In genomic region chr2:85549826-85550225, GRCh38 we compare ENCODE assay signal across 11 cellular contexts. TPM values are rescaled to one million over a fixed set of nuclear protein-coding genes. Genes with fewer than 3 reads are reported as not detected.
DNase-seq lines count a peak whose midpoint lies in the region; ATAC-seq and TF ChIP-seq lines count a peak whose summit lies in the region.
"Had no signal": no experiment of that assay in that cellular context is flagged by ENCODE, and none has a peak within 500 bp of the region (broad histone marks: within the 10 kb centered on the region; RNA-seq: fewer than 3 reads in every experiment).

No MANE protein-coding gene starts in this region.

- peak overlapping the region; percentile 50 for H3K27ac Mint-ChIP-seq in stimulated activated effector memory CD8-positive, alpha-beta T cell treated with anti-CD3 and anti-CD28 coated beads, Interleukin-12 subunit alpha, Interleukin-12 subunit beta, amount 100 ng/mL, for 72 hours

- no peaks in the 10 kb centered on the region for H3K9me3 Mint-ChIP-seq in stimulated activated effector memory CD8-positive, alpha-beta T cell treated with anti-CD3 and anti-CD28 coated beads, Interleukin-12 subunit alpha, Interleukin-12 subunit beta, amount 100 ng/mL, for 72 hours

- TF ChIP-seq CTCF in HFF-Myc (IDR thresholded peaks at IDR 0.05; ENCODE audit: low read depth, low read length, missing control alignments) (no peak), WERI-Rb-1 (IDR thresholded peaks at IDR 0.05; ENCODE audit: low read depth, low read length) (no peak), foreskin fibroblast (IDR thresholded peaks at IDR 0.05; ENCODE audit: low read depth, low read length) (no peak)

- H3K36me3 Mint-ChIP-seq in stimulated activated effector memory CD8-positive, alpha-beta T cell treated with anti-CD3 and anti-CD28 coated beads, Interleukin-12 subunit alpha, Interleukin-12 subunit beta, amount 100 ng/mL, for 72 hours, result peaks cover 95% of the 10 kb centered on the region

- H3K4me1 Mint-ChIP-seq in stimulated activated effector memory CD8-positive, alpha-beta T cell treated with anti-CD3 and anti-CD28 coated beads, Interleukin-12 subunit alpha, Interleukin-12 subunit beta, amount 100 ng/mL, for 72 hours, result no peaks in the 10 kb centered on the region

- no peak for ATAC-seq in stimulated activated effector memory CD8-positive, alpha-beta T cell treated with anti-CD3 and anti-CD28 coated beads, Interleukin-12 subunit alpha, Interleukin-12 subunit beta, amount 100 ng/mL, for 72 hours
- no peak for ATAC-seq in esophagus mucosa
- ATAC-seq: left lobe of liver had no signal

- no peak overlapping the region; the same call in 1 of the 2 replicates for H3K27ac ChIP-seq in WERI-Rb-1
- H3K27ac ChIP-seq: coronary artery had no signal

- DNase-seq in HFF-Myc (ENCODE audit: extremely low read depth, low read depth) (peak; percentile 94), WERI-Rb-1 (peak; percentile 32), foreskin fibroblast (peak; percentile 97), putamen (ENCODE audit: low spot score) (no peak), NCI-H524 treated with DMSO at 0.1 percent for 48 hours (lab: John Stamatoyannopoulos, UW) (no peak)
- DNase-seq in stimulated activated effector memory CD8-positive, alpha-beta T cell treated with anti-CD3 and anti-CD28 coated beads, Interleukin-12 subunit alpha, Interleukin-12 subunit beta, amount 100 ng/mL, for 72 hours (ENCODE audit: low spot score in 2 of 2), result no peak
- DNase-seq in central memory CD4-positive, alpha-beta T cell, result no peak
- DNase-seq: NCI-H1436 had no signal

- no peaks in the 10 kb centered on the region for H3K27me3 ChIP-seq in WERI-Rb-1 (ENCODE audit: insufficient read depth, low read depth, severe bottlenecking)

- H3K4me3 Mint-ChIP-seq in stimulated activated effector memory CD8-positive, alpha-beta T cell treated with anti-CD3 and anti-CD28 coated beads, Interleukin-12 subunit alpha, Interleukin-12 subunit beta, amount 100 ng/mL, for 72 hours, result no peak overlapping the region

- no peak overlapping the region for H3K4me3 ChIP-seq in HFF-Myc (replicated peaks; ENCODE audit: low read depth, low read length)
- no peak overlapping the region for H3K4me3 ChIP-seq in WERI-Rb-1 (ENCODE audit: low read depth, low read length)
- H3K4me3 ChIP-seq in foreskin fibroblast (ENCODE audit: low read depth in 1 of 2, low read length in 2 of 2), result no peak overlapping the region
- H3K4me3 ChIP-seq: coronary artery had no signal

- H3K36me3 ChIP-seq in WERI-Rb-1, result peaks cover 68% of the 10 kb centered on the region

- H3K9me3 ChIP-seq in WERI-Rb-1 (ENCODE audit: severe bottlenecking), result no peaks in the 10 kb centered on the region

RNA-seq across cellular contexts. Expression of gene MAT2A, which starts 10.9 kb away (rescaled TPM):
- total RNA-seq in esophagus mucosa, result 235 TPM

RNA-seq across cellular contexts. Expression of gene GGCX, which starts 11.5 kb away (rescaled TPM):
- 26.5 TPM for total RNA-seq in esophagus mucosa

RNA-seq across cellular contexts. Expression of gene VAMP8, which starts 27.6 kb away (rescaled TPM):
- total RNA-seq in esophagus mucosa, result 264 TPM

RNA-seq across cellular contexts. Expression of gene VAMP5, which starts 34.4 kb away (rescaled TPM):
- total RNA-seq in esophagus mucosa, result 24.2 TPM

RNA-seq across cellular contexts. Expression of gene RNF181, which starts 45.7 kb away (rescaled TPM):
- total RNA-seq in esophagus mucosa, result 95.2 TPM

Comparison
In these comparisons a context has a peak if more than half of its experiments do, and no peak if none do; other contexts are left out.
1. DNase-seq: peak in HFF-Myc (single experiment), WERI-Rb-1 (single experiment) and foreskin fibroblast (2 of 2); none in stimulated activated effector memory CD8-positive, alpha-beta T cell treated with anti-CD3 and anti-CD28 coated beads, Interleukin-12 subunit alpha, Interleukin-12 subunit beta, amount 100 ng/mL, for 72 hours (0 of 2), putamen (single experiment), NCI-H524 treated with DMSO at 0.1 percent for 48 hours (single experiment) and central memory CD4-positive, alpha-beta T cell (single experiment).